1 cellular context compared by ENCODE assay signal in the genomic region with DNA sequence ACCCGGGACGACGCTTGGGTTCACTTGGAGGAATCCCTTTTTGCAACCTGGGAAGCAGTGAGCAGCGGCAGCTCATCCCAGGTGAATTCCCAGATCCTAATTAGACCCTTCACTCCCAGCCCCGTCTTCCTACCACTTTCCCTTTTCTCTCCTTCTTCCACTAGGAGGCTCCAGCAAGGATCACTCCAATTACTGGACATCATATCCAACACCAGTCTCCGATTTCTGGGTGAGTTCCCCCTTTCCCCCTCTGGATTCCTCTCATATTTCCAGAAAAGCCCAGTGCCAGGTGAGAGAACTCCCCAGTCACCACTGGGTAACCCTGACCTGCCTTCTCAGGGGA.
TF ChIP-seq lines count a peak whose summit lies in the region.

No MANE protein-coding gene starts in this region.

TF ChIP-seq in GM23338, 12 proteins besides CTCF, POLR2A, EP300 and RAD21:
- TF ChIP-seq POLR2AphosphoS5 (IDR thresholded peaks at IDR 0.05; ENCODE audit: low read depth): no peak
